Comparison of ENCODE assay signal across 26 cellular contexts in the genomic region with DNA sequence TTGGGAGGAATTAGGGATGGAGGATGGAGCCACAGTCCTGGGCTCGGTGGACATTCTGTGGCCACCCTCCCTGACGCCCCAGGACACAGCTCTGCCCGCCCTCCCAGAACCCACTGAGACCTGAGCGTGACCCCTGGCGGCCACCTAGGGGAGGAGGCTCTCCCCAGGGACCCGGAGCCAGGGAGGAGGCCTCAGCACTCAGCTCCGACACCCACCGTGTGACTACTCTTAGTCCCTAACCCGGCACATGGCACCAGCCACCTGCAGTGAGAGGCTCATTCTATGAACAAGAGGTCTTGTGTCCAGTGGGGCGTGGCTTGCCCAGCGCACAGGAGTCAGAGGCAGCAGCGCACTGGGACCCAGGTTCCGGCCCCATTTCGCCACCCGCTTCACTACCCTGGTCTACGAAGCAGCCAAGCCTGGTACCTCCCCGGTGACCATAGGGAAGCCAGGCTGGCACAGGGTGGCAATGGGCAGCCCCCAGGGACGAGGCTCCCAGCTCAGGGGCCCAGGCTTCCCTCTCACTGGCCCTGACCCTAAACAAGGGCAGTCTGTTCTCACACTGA. TPM values are rescaled to one million over a fixed set of nuclear protein-coding genes. Genes with fewer than 3 reads are reported as not detected.
DNase-seq lines count a peak whose midpoint lies in the region; ATAC-seq, FAIRE-seq and TF ChIP-seq lines count a peak whose summit lies in the region.
"Had no signal": no experiment of that assay in that cellular context is flagged by ENCODE, and none has a peak within 500 bp of the region (broad histone marks: within the 10 kb centered on the region; RNA-seq: fewer than 3 reads in every experiment).

No MANE protein-coding gene starts in this region.

- H2AFZ ChIP-seq in H1 (ENCODE audit: low read length), result no peak overlapping the region

- no peak overlapping the region for H2AK5ac ChIP-seq in H1 (ENCODE audit: low read depth, low read length)

- no peak overlapping the region for H3K4me2 ChIP-seq in H1 (ENCODE audit: insufficient read depth in 1 of 2, low read depth in 2 of 2, low read length in 2 of 2)

- no peak overlapping the region for H3K14ac ChIP-seq in H1 (ENCODE audit: insufficient read length)

- H3K27ac Mint-ChIP-seq in CD4-positive, alpha-beta T cell, result peak overlapping the region; percentile 36

- H2BK12ac ChIP-seq in H1 (ENCODE audit: low read depth, low read length), result no peak overlapping the region

- no peak overlapping the region for H3K23ac ChIP-seq in H1 (ENCODE audit: insufficient read length)

- H3K9me3 ChIP-seq in CD4-positive, alpha-beta T cell (ENCODE audit: control insufficient read depth, low read length), result no peaks in the 10 kb centered on the region
- no peaks in the 10 kb centered on the region for H3K9me3 ChIP-seq in HEK293 (ENCODE audit: control insufficient read depth, insufficient read depth, low read depth, low read length)
- H3K9me3 ChIP-seq in H1 (ENCODE audit: insufficient read depth in 2 of 2, low read depth in 1 of 2, low read length in 1 of 2), result no peaks in the 10 kb centered on the region; a peak in 1 of 4 replicates
- H3K9me3 ChIP-seq: esophagus muscularis mucosa, MG63, mucosa of descending colon had no signal

- no peak overlapping the region for H4K91ac ChIP-seq in H1 (replicated peaks; ENCODE audit: insufficient read length, low read length)

- H3K23me2 ChIP-seq in H1 (ENCODE audit: low read depth, low read length), result peaks cover 3% of the 10 kb centered on the region; the same call in 1 of the 2 replicates

- no peaks in the 10 kb centered on the region for H3K79me1 ChIP-seq in H1 (ENCODE audit: low read depth, low read length)

- no peak for TF ChIP-seq EP300 in H1 (IDR thresholded peaks at IDR 0.05; ENCODE audit: borderline replicate concordance in 1 of 2, low read depth in 2 of 2, low read length in 2 of 2)

- H3K4me1 Mint-ChIP-seq in CD4-positive, alpha-beta T cell (ENCODE audit: low read depth), result peaks cover 20% of the 10 kb centered on the region

- no peak overlapping the region for H3K9ac ChIP-seq in H1 (replicated peaks in 1 of 4; ENCODE audit: extremely low read depth in 1 of 4, low read depth in 3 of 4, low read length in 3 of 4)

- WGBS in H1 (ENCODE audit: extremely low coverage in 1 of 2, insufficient coverage in 1 of 2, insufficient read length in 1 of 2, insufficient replicate concordance in 2 of 2, low coverage in 1 of 2, low lambda C conversion rate in 2 of 2, missing lambda C conversion rate in 1 of 2), 2 experiments, result 88% methylated on average over 18 of the region's 18 CpGs; no CpG with 5 or more reads in 1 of the 2 experiments

- CTCF ChIA-PET in CD4-positive, alpha-beta T cell (lab: Charles Lee), result no interaction called here
- CTCF ChIA-PET in HEK293 (lab: Yijun Ruan, JAX), result interaction anchor here (0.8 to 4.7 kb wide), 15 partner anchors 12 to 332 kb away, joined by 3 to 36 read pairs (median 5); a partner anchor contains a TSS
- CTCF ChIA-PET in H1 (lab: Charles Lee; ENCODE audit: partially characterized antibody), result interaction anchor here (0.9 to 5.6 kb wide), 28 partner anchors 10 to 351 kb away, joined by 3 to 39 read pairs (median 6); a partner anchor contains a TSS

- POLR2A ChIA-PET in CD4-positive, alpha-beta T cell (lab: Charles Lee), result interaction anchor here (0.8 to 1.9 kb wide), 8 partner anchors 10 to 72 kb away, joined by 3 to 13 read pairs (median 6); a partner anchor contains a TSS
- POLR2A ChIA-PET in HEK293 (lab: Yijun Ruan, JAX) (no interaction called here), H1 (lab: Charles Lee; ENCODE audit: partially characterized antibody) (no interaction called here)

- H2BK15ac ChIP-seq in H1 (ENCODE audit: low read length), result no peak overlapping the region

- no peak overlapping the region for H2BK20ac ChIP-seq in H1 (ENCODE audit: low read length)

- TF ChIP-seq RAD21 in H1 (IDR thresholded peaks at IDR 0.05 in 1 of 2, conservative IDR thresholded peaks at IDR 0.05 in 1 of 2; ENCODE audit: low read depth in 2 of 2, low read length in 2 of 2), result no peak

- no peak overlapping the region for H3K27ac ChIP-seq in CD4-positive, alpha-beta T cell (ENCODE audit: low read depth, low read length)
- no peak overlapping the region for H3K27ac ChIP-seq in HEK293 (ENCODE audit: extremely low read depth, low read depth, low read length)
- H3K27ac ChIP-seq in H1 (ENCODE audit: low read depth, low read length), result no peak overlapping the region
- H3K27ac ChIP-seq: cardiac muscle cell, esophagus muscularis mucosa, tibial nerve had no signal

- H3K4me3 Mint-ChIP-seq in CD4-positive, alpha-beta T cell, result no peak overlapping the region

- no peak for FAIRE-seq in H1 (lab: Jason Lieb, UNC)

- H3K36me3 Mint-ChIP-seq in CD4-positive, alpha-beta T cell (ENCODE audit: low read depth), result no peaks in the 10 kb centered on the region

- DNase-seq in CD4-positive, alpha-beta T cell, result peak in 1 of 10 experiments; percentile 5
- DNase-seq in H1 (ENCODE audit: low read depth in 1 of 2, low spot score in 2 of 2), result no peak
- DNase-seq in posterior vena cava (ENCODE audit: low spot score), result peak; percentile 68
- no peak for DNase-seq in RKO (ENCODE audit: low spot score)
- no peak for DNase-seq in NCI-H524 (lab: John Stamatoyannopoulos, UW)
- DNase-seq: activated CD4-positive, alpha-beta T cell treated with anti-CD3 and anti-CD28 coated beads for 1 hour; activated naive CD4-positive, alpha-beta T cell; amygdala; Calu3; effector CD8-positive, alpha-beta T cell; EL; IMR-90; MG63; NCI-H1436 treated with DMSO at 0.1 percent for 48 hours; NCI-H774; stimulated activated naive CD4-positive, alpha-beta T cell; T1000 had no signal

- H3K18ac ChIP-seq in H1 (ENCODE audit: extremely low read depth, low read length), result no peak overlapping the region

- intact Hi-C loops in CD4-positive, alpha-beta T cell (cut with DNase I, micrococcal nuclease), result loop anchor here (2.0 to 10.0 kb wide), 4 partner anchors 71 to 323 kb away; a partner anchor contains a TSS
- intact Hi-C loops in posterior vena cava (cut with DNase I), result loop anchor here (2.0 to 10.0 kb wide), 3 partner anchors 123 to 195 kb away; a partner anchor contains a TSS

- H3K4me3 ChIP-seq in HEK293 (ENCODE audit: low read depth, low read length) (no peak overlapping the region), H1 (ENCODE audit: extremely low read depth in 1 of 4, insufficient read depth in 2 of 4, low read depth in 3 of 4, low read length in 4 of 4) (no peak overlapping the region)
- H3K4me3 ChIP-seq: cardiac muscle cell, esophagus muscularis mucosa, MG63, mucosa of descending colon, tibial nerve had no signal

- no peak overlapping the region for H2BK5ac ChIP-seq in H1 (ENCODE audit: low read depth, low read length)

- no peaks in the 10 kb centered on the region for H3K27me3 ChIP-seq in CD4-positive, alpha-beta T cell (ENCODE audit: control insufficient read depth, insufficient read depth, low read length)
- no peaks in the 10 kb centered on the region for H3K27me3 ChIP-seq in H1 (replicated peaks in 1 of 4; ENCODE audit: control insufficient read depth in 3 of 4, extremely low read depth in 1 of 4, insufficient read depth in 3 of 4, low read length in 3 of 4)
- H3K27me3 ChIP-seq: cardiac muscle cell, tibial nerve had no signal

- no peaks in the 10 kb centered on the region for H3K9me3 Mint-ChIP-seq in CD4-positive, alpha-beta T cell

- no peak overlapping the region for H4K5ac ChIP-seq in H1 (ENCODE audit: insufficient read length, low read depth, low read length)

- H4K8ac ChIP-seq in H1 (ENCODE audit: extremely low read depth, insufficient read depth, low read length), result peak overlapping the region; percentile 65; the same call in 1 of the 2 replicates

- TF ChIP-seq POLR2A in H1 (IDR thresholded peaks at IDR 0.05; ENCODE audit: control extremely low read depth in 1 of 2, low read depth in 2 of 2, low read length in 2 of 2), result no peak

- H3K4me1 ChIP-seq in HEK293 (ENCODE audit: control insufficient read depth, insufficient read depth, low read length), result no peaks in the 10 kb centered on the region
- no peaks in the 10 kb centered on the region for H3K4me1 ChIP-seq in H1 (replicated peaks in 1 of 4; ENCODE audit: control insufficient read depth in 3 of 4, insufficient read depth in 4 of 4, low read length in 3 of 4)
- H3K4me1 ChIP-seq: esophagus muscularis mucosa, tibial nerve had no signal

- no peak for TF ChIP-seq CTCF in CD4-positive, alpha-beta T cell (IDR thresholded peaks at IDR 0.05)
- no peak for TF ChIP-seq CTCF in HEK293 (tag by site-specific recombination; IDR thresholded peaks at IDR 0.05)
- no peak for TF ChIP-seq CTCF in H1 (IDR thresholded peaks at IDR 0.05; ENCODE audit: control extremely low read depth in 1 of 3, insufficient read depth in 1 of 3, low read depth in 1 of 3, low read length in 3 of 3)

- no peak overlapping the region for H3K56ac ChIP-seq in H1 (replicated peaks; ENCODE audit: insufficient read length, low read depth, low read length)

- no peaks in the 10 kb centered on the region for H3K79me2 ChIP-seq in H1 (ENCODE audit: control insufficient read depth in 1 of 2, insufficient read depth in 2 of 2, low read length in 2 of 2)

- H4K20me1 ChIP-seq in H1 (replicated peaks in 1 of 2; ENCODE audit: control insufficient read depth in 1 of 2, insufficient read depth in 2 of 2, low read length in 2 of 2), result peaks cover 0 to 5% of the 10 kb centered on the region in 2 experiments

- no peak overlapping the region for H2BK120ac ChIP-seq in H1 (replicated peaks; ENCODE audit: low read depth, low read length)

- H3K36me3 ChIP-seq in HEK293 (ENCODE audit: control insufficient read depth in 2 of 2, insufficient read depth in 1 of 2, low read length in 2 of 2) (no peaks in the 10 kb centered on the region), H1 (ENCODE audit: control insufficient read depth in 2 of 4, insufficient read depth in 4 of 4, low read length in 3 of 4) (no peaks in the 10 kb centered on the region)
- H3K36me3 ChIP-seq: cardiac muscle cell, esophagus muscularis mucosa, MG63 had no signal

- ATAC-seq in CD4-positive, alpha-beta T cell (ENCODE audit: poor library complexity), result no peak
- no peak for ATAC-seq in activated CD4-positive, CD25-positive, alpha-beta regulatory T cell treated with anti-CD3 and anti-CD28 coated beads, Interleukin-2, amount 50 U/mL, for 24 hours
- ATAC-seq in HG03469 (IDR thresholded peaks at IDR 0.05; ENCODE audit: unreplicated experiment), result no peak
- ATAC-seq: left colon, right cardiac atrium had no signal

- no peak overlapping the region for H3K4ac ChIP-seq in H1 (replicated peaks; ENCODE audit: insufficient read length, low read depth, low read length)

- H3K27me3 Mint-ChIP-seq in CD4-positive, alpha-beta T cell, result no peaks in the 10 kb centered on the region

RNA-seq across cellular contexts. Expression of a gene that starts 10.2 kb away (rescaled TPM):
- total RNA-seq in CD4-positive, alpha-beta T cell, result 10 to 100 TPM; 17.7 to 18.5 TPM
- total RNA-seq in H1 (2021; fragmentation: NEBNext Ultra II Directional; extraction: Animal tissue kit (Norgen Biotek cat#: 25700)), result 7.3 and 7.4 TPM in 2 replicates
- 6.4 and 13.1 TPM in 2 replicates for polyA plus RNA-seq in H1 (2011; rRNA removed)
- 5.6 TPM for polyA plus RNA-seq in H1 (2011; cell fraction: cytosol; rRNA removed)
- polyA plus RNA-seq in H1 (2011; cell fraction: nucleus; rRNA removed), result 17.1 TPM
- polyA plus RNA-seq in H1 (2012, experiment 1 of 2), result 5.6 to 9.3 TPM (median 7.0 TPM) in 4 replicates
- polyA plus RNA-seq in H1 (2012, experiment 2 of 2), result 5.9 TPM
- polyA plus RNA-seq in H1 (2013, experiment 1 of 2), result 5.1 TPM
- 4.7 TPM for polyA plus RNA-seq in H1 (2013, experiment 2 of 2)
- 4.9 and 5.6 TPM in 2 replicates for polyA minus RNA-seq in H1 (2011; rRNA and poly(A)+ RNA removed)
- polyA minus RNA-seq in H1 (2011; cell fraction: cytosol; rRNA and poly(A)+ RNA removed), result 5.4 TPM
- 9.3 TPM for polyA minus RNA-seq in H1 (2011; cell fraction: nucleus; rRNA and poly(A)+ RNA removed)
- 1 to 10 TPM in 1 of 2 donors, under 1 TPM in 1; 0.62 to 1.8 TPM for total RNA-seq in posterior vena cava
- total RNA-seq: Calu3 had no signal
